In genomic region chr3:15521573-15521965, GRCh38 we compare ENCODE assay signal across 12 cellular contexts. TPM values are rescaled to one million over a fixed set of nuclear protein-coding genes. Genes with fewer than 3 reads are reported as not detected.
DNase-seq lines count a peak whose midpoint lies in the region; ATAC-seq and TF ChIP-seq lines count a peak whose summit lies in the region.
"Had no signal": no experiment of that assay in that cellular context is flagged by ENCODE, and none has a peak within 500 bp of the region (broad histone marks: within the 10 kb centered on the region; RNA-seq: fewer than 3 reads in every experiment).

Gene COLQ (minus strand): TSS chr3:15521706. CDS start chr3:15521625, 81 bp downstream.

- POLR2A ChIA-PET in T-cell (lab: Charles Lee): no interaction called here

- H3K9ac ChIP-seq in parathyroid adenoma: no peak within 1 kb of the TSS
- no peak within 1 kb of the TSS for H3K9ac ChIP-seq in Karpas-422 (ENCODE audit: low read length)

- no peak for DNase-seq in T-helper 1 cell
- no peak for DNase-seq in T-cell
- peak in 1 of 5 donors; percentile 52 for DNase-seq in heart left ventricle
- no peak for DNase-seq in Karpas-422
- no peak for DNase-seq in stimulated activated CD4-positive, alpha-beta T cell treated with anti-CD3 and anti-CD28 coated beads, Interleukin-2, amount 100 ng/mL, for 48 hours
- DNase-seq in left lobe of liver (ENCODE audit: low spot score): no peak
- DNase-seq: left colon had no signal

- H3K9me3 Mint-ChIP-seq in T-helper 1 cell treated with Interleukin-12 subunit alpha and Interleukin-12 subunit beta and Interleukin-4 antibody, amounts not matched to agents 30 μg/mL and 1 μg/mL, for 36 hours: no peaks in the 10 kb centered on the region
- H3K9me3 Mint-ChIP-seq in T-cell: no peaks in the 10 kb centered on the region

- H3K4me1 ChIP-seq in heart left ventricle (peaks cover 0 to 52% (median 13%) of the 10 kb centered on the region in 12 donors), parathyroid adenoma (peaks cover 12% of the 10 kb centered on the region), Karpas-422 (ENCODE audit: low read length) (peaks cover 7% of the 10 kb centered on the region; the same call in 1 of the 2 replicates)

- H3K9me3 ChIP-seq in heart left ventricle (no peaks in the 10 kb centered on the region), parathyroid adenoma (ENCODE audit: control insufficient read depth, low read length) (no peaks in the 10 kb centered on the region), Karpas-422 (ENCODE audit: low read length) (no peaks in the 10 kb centered on the region)

- H3K4me2 ChIP-seq in parathyroid adenoma (ENCODE audit: low read length): no peak within 1 kb of the TSS
- H3K4me2 ChIP-seq in Karpas-422 (ENCODE audit: low read depth, low read length, poor library complexity, severe bottlenecking): no peak within 1 kb of the TSS

- ATAC-seq in T-cell (replicated peaks in 1 of 4): no peak
- ATAC-seq in heart left ventricle: peak in 3 of 4 donors; percentile 19 to 36 (median 27)
- no peak for ATAC-seq in left lobe of liver
- ATAC-seq: left colon had no signal

- H3K27ac ChIP-seq in heart left ventricle (peak within 1 kb of the TSS in 10 of 12 donors; percentile 16 to 91 (median 81)), parathyroid adenoma (no peak within 1 kb of the TSS), Karpas-422 (ENCODE audit: low read length) (no peak within 1 kb of the TSS)
- H3K27ac ChIP-seq: VCaP had no signal

- H3K79me2 ChIP-seq in parathyroid adenoma: no peaks in the 10 kb centered on the region
- no peaks in the 10 kb centered on the region for H3K79me2 ChIP-seq in Karpas-422 (ENCODE audit: low read length)

- peaks cover 2% of the 10 kb centered on the region for H3K36me3 Mint-ChIP-seq in T-helper 1 cell treated with Interleukin-12 subunit alpha and Interleukin-12 subunit beta and Interleukin-4 antibody, amounts not matched to agents 30 μg/mL and 1 μg/mL, for 36 hours (ENCODE audit: low read depth)
- H3K36me3 Mint-ChIP-seq in T-cell: no peaks in the 10 kb centered on the region

- no peaks in the 10 kb centered on the region for H3K36me3 ChIP-seq in heart left ventricle
- no peaks in the 10 kb centered on the region for H3K36me3 ChIP-seq in parathyroid adenoma (ENCODE audit: control insufficient read depth, insufficient read depth, low read length)
- H3K36me3 ChIP-seq in Karpas-422 (ENCODE audit: insufficient read depth, low read length): no peaks in the 10 kb centered on the region

- H3K4me3 ChIP-seq in heart left ventricle (peak within 1 kb of the TSS in 10 of 12 donors; percentile 9 to 57 (median 46)), parathyroid adenoma (ENCODE audit: low read depth, low read length) (no peak within 1 kb of the TSS), Karpas-422 (ENCODE audit: low read length) (no peak within 1 kb of the TSS)

- H3K27me3 ChIP-seq in heart left ventricle (no peaks in the 10 kb centered on the region), parathyroid adenoma (ENCODE audit: control insufficient read depth, insufficient read depth, low read length) (no peaks in the 10 kb centered on the region), Karpas-422 (ENCODE audit: low read length) (no peaks in the 10 kb centered on the region)

- TF ChIP-seq CTCF in heart left ventricle (IDR thresholded peaks at IDR 0.05) (no peak), parathyroid adenoma (IDR thresholded peaks at IDR 0.05) (no peak)

- H3K27ac Mint-ChIP-seq in T-helper 1 cell treated with Interleukin-12 subunit alpha and Interleukin-12 subunit beta and Interleukin-4 antibody, amounts not matched to agents 30 μg/mL and 1 μg/mL, for 36 hours: peak within 1 kb of the TSS; percentile 4
- H3K27ac Mint-ChIP-seq in T-cell: peak within 1 kb of the TSS; percentile 69 to 80
- H3K27ac Mint-ChIP-seq: progenitor cell of endocrine pancreas had no signal

- CTCF ChIA-PET in T-cell (lab: Charles Lee): no interaction called here

- peak within 1 kb of the TSS; percentile 8 for H3K4me3 Mint-ChIP-seq in T-helper 1 cell treated with Interleukin-12 subunit alpha and Interleukin-12 subunit beta and Interleukin-4 antibody, amounts not matched to agents 30 μg/mL and 1 μg/mL, for 36 hours
- H3K4me3 Mint-ChIP-seq in T-cell: peak within 1 kb of the TSS; percentile 35 to 80 (median 57)

- peaks cover 13% of the 10 kb centered on the region for H3K27me3 Mint-ChIP-seq in T-helper 1 cell treated with Interleukin-12 subunit alpha and Interleukin-12 subunit beta and Interleukin-4 antibody, amounts not matched to agents 30 μg/mL and 1 μg/mL, for 36 hours (ENCODE audit: low read depth)
- peaks cover 0 to 4% of the 10 kb centered on the region in 2 donors for H3K27me3 Mint-ChIP-seq in T-cell
- H3K27me3 Mint-ChIP-seq: progenitor cell of endocrine pancreas had no signal

- WGBS in heart left ventricle, 4 donors: 4 to 16% (median 8%) methylated on average over 6 of the region's 6 CpGs

- H3K9me2 ChIP-seq in Karpas-422 (replicated peaks; ENCODE audit: insufficient read depth, low read length): no peaks in the 10 kb centered on the region

- TF ChIP-seq POLR2A in heart left ventricle (IDR thresholded peaks at IDR 0.05): no peak

- H4K20me1 ChIP-seq in Karpas-422 (ENCODE audit: insufficient read depth, low read depth, low read length): no peaks in the 10 kb centered on the region

- H3K4me1 Mint-ChIP-seq in T-helper 1 cell treated with Interleukin-12 subunit alpha and Interleukin-12 subunit beta and Interleukin-4 antibody, amounts not matched to agents 30 μg/mL and 1 μg/mL, for 36 hours (ENCODE audit: low read depth): peaks cover 11% of the 10 kb centered on the region
- peaks cover 6 to 33% (median 12%) of the 10 kb centered on the region in 3 donors for H3K4me1 Mint-ChIP-seq in T-cell

- H2AFZ ChIP-seq in parathyroid adenoma: peak within 1 kb of the TSS; percentile 82
- H2AFZ ChIP-seq in Karpas-422 (ENCODE audit: low read length): no peak within 1 kb of the TSS

- intact Hi-C loops in heart left ventricle (cut with DNase I): no loop called here

RNA-seq across cellular contexts. Expression of gene COLQ, which starts in this region (rescaled TPM):
- 10 to 100 TPM in 2 of 5 donors, 1 to 10 TPM in 3; 5.1 to 11.4 (median 7.2) TPM for total RNA-seq in T-cell
- total RNA-seq in heart left ventricle: 10 to 100 TPM in 6 of 9 donors, 1 to 10 TPM in 3; 3.4 to 33.0 (median 11.0) TPM
- polyA plus RNA-seq in heart left ventricle: 1 to 10 TPM; 2.1 to 7.4 TPM
- 2.6 and 8.9 TPM in 2 replicates for total RNA-seq in Karpas-422 (2014; rRNA removed; shearing (Covaris generic); ENCODE audit: low replicate concordance)
- 1.3 TPM for total RNA-seq in left lobe of liver
- total RNA-seq: NCI-H460 had no signal

Comparison
In these comparisons a context has a peak if more than half of its experiments do, and no peak if none do; other contexts are left out.
1. ATAC-seq: peak in heart left ventricle (3 of 4); none in T-cell (0 of 4) and left lobe of liver (single experiment).
2. H3K27ac ChIP-seq: peak in heart left ventricle (10 of 12); none in parathyroid adenoma (single experiment) and Karpas-422 (single experiment).
3. H3K4me3 ChIP-seq: peak in heart left ventricle (10 of 12); none in parathyroid adenoma (single experiment) and Karpas-422 (single experiment).